ENCODE assay signal across 19 cellular contexts in genomic region chr2:172447811-172448493, GRCh38. TPM values are rescaled to one million over a fixed set of nuclear protein-coding genes. Genes with fewer than 3 reads are reported as not detected.
DNase-seq lines count a peak whose midpoint lies in the region; ATAC-seq and TF ChIP-seq lines count a peak whose summit lies in the region.
"Had no signal": no experiment of that assay in that cellular context is flagged by ENCODE, and none has a peak within 500 bp of the region (broad histone marks: within the 10 kb centered on the region; RNA-seq: fewer than 3 reads in every experiment).

No MANE protein-coding gene starts in this region.

- no peaks in the 10 kb centered on the region for H3K27me3 Mint-ChIP-seq in Calu3 (ENCODE audit: unreplicated experiment)
- H3K27me3 Mint-ChIP-seq in WTC11 (ENCODE audit: low read depth), result no peaks in the 10 kb centered on the region
- H3K27me3 Mint-ChIP-seq in immature natural killer cell (ENCODE audit: low read depth in 3 of 3), result peaks cover 0 to 2% (median 2%) of the 10 kb centered on the region in 3 donors

- peaks cover 13% of the 10 kb centered on the region for H3K4me1 ChIP-seq in prostate gland (replicated peaks)
- H3K4me1 ChIP-seq in left lung, result peaks cover 0 to 8% of the 10 kb centered on the region in 2 donors

- peaks cover 70% of the 10 kb centered on the region for H3K4me1 Mint-ChIP-seq in Calu3 (ENCODE audit: low read depth, unreplicated experiment)
- peaks cover 59% of the 10 kb centered on the region for H3K4me1 Mint-ChIP-seq in WTC11
- peaks cover 40 to 59% of the 10 kb centered on the region in 2 donors for H3K4me1 Mint-ChIP-seq in immature natural killer cell

- H3K27me3 ChIP-seq in prostate gland (replicated peaks; ENCODE audit: insufficient read depth) (no peaks in the 10 kb centered on the region), left lung (no peaks in the 10 kb centered on the region)

- peak overlapping the region; percentile 29 for H3K4me3 Mint-ChIP-seq in Calu3 (ENCODE audit: low read depth, unreplicated experiment)
- no peak overlapping the region for H3K4me3 Mint-ChIP-seq in WTC11
- peak overlapping the region in 1 of 5 donors; percentile 10 for H3K4me3 Mint-ChIP-seq in immature natural killer cell
- H3K4me3 Mint-ChIP-seq: neural crest cell had no signal

- no TSS peak for BruUV-seq in Calu3 (replicated peaks; lab: Mats Ljungman, UMichigan)

- H3K36me3 ChIP-seq in prostate gland (no peaks in the 10 kb centered on the region), left lung (no peaks in the 10 kb centered on the region)

- H3K4me3 ChIP-seq in prostate gland (no peak overlapping the region), left lung (no peak overlapping the region)

- H3K27ac ChIP-seq in prostate gland (peak overlapping the region; percentile 76 to 78), left lung (no peak overlapping the region)

- WGBS in prostate gland, result 74% methylated on average over 5 of the region's 5 CpGs

- H3K27ac Mint-ChIP-seq in Calu3 (ENCODE audit: unreplicated experiment), result peak overlapping the region; percentile 35
- H3K27ac Mint-ChIP-seq in WTC11, result 0 out of 2 replicates have a peak overlapping the region, but pooled peaks have one; percentile 81
- H3K27ac Mint-ChIP-seq in immature natural killer cell, result peak overlapping the region in 4 of 6 donors; percentile 1 to 69 (median 30)
- H3K27ac Mint-ChIP-seq: activated naive CD4-positive, alpha-beta T cell treated with anti-CD3 and anti-CD28 coated beads, Interleukin-2, amount 50 U/mL, for 72 hours had no signal

- ATAC-seq in WTC11 (no peak), left lung (no peak)
- ATAC-seq: activated naive CD4-positive, alpha-beta T cell treated with anti-CD3 and anti-CD28 coated beads, Interleukin-2, amount 50 U/mL, for 72 hours; left cardiac atrium; Right ventricle myocardium inferior had no signal

- peaks cover 40% of the 10 kb centered on the region for H3K36me3 Mint-ChIP-seq in Calu3 (ENCODE audit: insufficient read depth, unreplicated experiment)
- H3K36me3 Mint-ChIP-seq in WTC11, result peaks cover 15% of the 10 kb centered on the region
- H3K36me3 Mint-ChIP-seq in immature natural killer cell, result no peaks in the 10 kb centered on the region
- H3K36me3 Mint-ChIP-seq: activated naive CD4-positive, alpha-beta T cell treated with anti-CD3 and anti-CD28 coated beads, Interleukin-2, amount 50 U/mL, for 72 hours had no signal

- CTCF ChIA-PET in Calu3 (lab: Charles Lee), result interaction anchor here (0.6 to 1.9 kb wide), 4 partner anchors 9 to 15 kb away, joined by 3 to 8 read pairs (median 4); no protein-coding TSS in a partner anchor
- CTCF ChIA-PET in WTC11 (lab: Charles Lee), result interaction anchor here (0.9 to 4.8 kb wide), 3 partner anchors 13 to 275 kb away, joined by 3 to 38 read pairs (median 7); partner anchors contain the start of gene ITGA6

- no peak for DNase-seq in Calu3
- no peak for DNase-seq in WTC11 (ENCODE audit: low spot score)
- DNase-seq in immature natural killer cell, result no peak
- DNase-seq in prostate gland (ENCODE audit: low spot score), result no peak
- DNase-seq in NCI-H2081 treated with DMSO at 0.1 percent for 48 hours (lab: John Stamatoyannopoulos, UW), result no peak
- no peak for DNase-seq in left lung
- no peak for DNase-seq in GF-D8 (lab: John Stamatoyannopoulos, UW)
- no peak for DNase-seq in NCI-H2227 treated with DMSO at 0.1 percent for 48 hours (lab: John Stamatoyannopoulos, UW)
- DNase-seq: activated CD4-positive, alpha-beta T cell treated with anti-CD3 and anti-CD28 coated beads for 4 hours; cerebellar nuclear complex; DND-41; effector CD8-positive, alpha-beta T cell; KG1; left cardiac atrium; MV-4-11; NCI-H1694 treated with DMSO at 0.1 percent for 48 hours had no signal

- H3K9me3 ChIP-seq in prostate gland (no peaks in the 10 kb centered on the region), left lung (no peaks in the 10 kb centered on the region)

- POLR2A ChIA-PET in WTC11 (lab: Charles Lee), result no interaction called here

- TF ChIP-seq CTCF in Calu3 (IDR thresholded peaks at IDR 0.05; ENCODE audit: unreplicated experiment) (no peak), WTC11 (IDR thresholded peaks at IDR 0.05) (no peak), prostate gland (IDR thresholded peaks at IDR 0.05) (no peak), left lung (IDR thresholded peaks at IDR 0.05) (no peak)

- H3K9me3 Mint-ChIP-seq in Calu3 (ENCODE audit: low read depth, unreplicated experiment), result no peaks in the 10 kb centered on the region
- H3K9me3 Mint-ChIP-seq in WTC11, result no peaks in the 10 kb centered on the region; the same call in 1 of the 2 replicates
- H3K9me3 Mint-ChIP-seq in immature natural killer cell, result no peaks in the 10 kb centered on the region
- H3K9me3 Mint-ChIP-seq: activated naive CD4-positive, alpha-beta T cell treated with anti-CD3 and anti-CD28 coated beads, Interleukin-2, amount 50 U/mL, for 72 hours had no signal

- intact Hi-C loops in Calu3 (cut with micrococcal nuclease; ENCODE audit: unreplicated experiment), result no loop called here
- intact Hi-C loops in prostate gland (cut with DNase I), result loop anchor here (5.0 kb wide), 1 partner anchor 256 kb away; no protein-coding TSS in a partner anchor
- intact Hi-C loops in left lung (cut with DNase I), result no loop called here

- no peak for TF ChIP-seq POLR2A in prostate gland (IDR thresholded peaks at IDR 0.05)

TF ChIP-seq in WTC11, 78 proteins besides CTCF, POLR2A, EP300 and RAD21 (continues in another document):
- TF ChIP-seq CREM (CRISPR knock-in tag; IDR thresholded peaks at IDR 0.05), result no peak
- no peak for TF ChIP-seq USF1 (CRISPR knock-in tag; IDR thresholded peaks at IDR 0.05)
- no peak for TF ChIP-seq GABPB1 (CRISPR knock-in tag; IDR thresholded peaks at IDR 0.05)
- no peak for TF ChIP-seq ESRRA (CRISPR knock-in tag; IDR thresholded peaks at IDR 0.05; ENCODE audit: borderline replicate concordance)
- TF ChIP-seq NFYB (CRISPR knock-in tag; conservative IDR thresholded peaks at IDR 0.05; ENCODE audit: low read depth), result no peak
- TF ChIP-seq, protein P1, sequence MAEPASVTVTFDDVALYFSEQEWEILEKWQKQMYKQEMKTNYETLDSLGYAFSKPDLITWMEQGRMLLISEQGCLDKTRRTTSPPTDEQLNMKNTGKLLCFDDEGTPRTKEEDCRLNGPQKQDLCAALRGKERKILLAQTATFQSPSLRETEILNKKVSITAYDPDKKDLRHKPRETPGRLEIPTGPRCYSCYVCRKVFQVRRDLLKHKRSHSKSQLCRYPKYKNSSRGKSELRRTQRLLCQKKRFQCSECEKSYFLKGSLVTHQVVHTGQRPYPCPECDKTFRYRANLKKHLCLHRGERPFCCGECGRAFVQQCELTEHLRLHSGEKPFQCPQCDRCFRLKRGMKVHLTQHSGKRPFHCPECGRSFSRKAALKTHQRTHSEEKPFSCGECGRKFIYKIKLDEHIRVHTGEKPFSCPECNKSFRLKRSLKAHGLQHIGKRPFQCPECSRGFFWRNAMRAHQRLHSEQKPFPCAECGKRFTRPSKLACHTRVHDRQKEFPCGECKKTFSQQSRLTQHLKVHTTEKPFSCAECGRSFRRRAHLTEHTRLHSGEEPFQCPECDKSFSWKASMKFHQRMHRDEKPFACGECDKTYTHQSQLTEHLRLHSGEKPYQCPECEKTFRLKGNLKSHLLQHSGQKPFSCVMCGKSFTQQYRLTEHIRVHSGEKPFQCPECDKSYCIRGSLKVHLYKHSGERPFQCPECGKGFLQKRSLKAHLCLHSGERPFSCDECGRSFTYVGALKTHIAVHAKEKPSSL (CRISPR knock-in tag; conservative IDR thresholded peaks at IDR 0.05), result no peak
- no peak for TF ChIP-seq MLX (CRISPR knock-in tag; IDR thresholded peaks at IDR 0.05)
- no peak for TF ChIP-seq ATF2 (CRISPR knock-in tag; IDR thresholded peaks at IDR 0.05; ENCODE audit: borderline replicate concordance, low read depth)

RNA-seq across cellular contexts. Expression of gene ITGA6, which starts 20.6 kb away (rescaled TPM):
- total RNA-seq in Calu3 (2022), result 242 and 270 TPM in 2 replicates
- total RNA-seq in WTC11 (2021), result 78.8 to 83.6 TPM (median 82.4 TPM) in 3 replicates
- polyA plus RNA-seq in immature natural killer cell, result 10 to 100 TPM; 26.8 to 39.9 (median 34.0) TPM
- total RNA-seq in prostate gland, result 100 to 1,000 TPM in 1 of 2 donors, 10 to 100 TPM in 1; 71.7 to 249 TPM
- 10 to 100 TPM; 43.1 to 67.5 TPM for total RNA-seq in left lung

Comparison
In these comparisons a context has a peak if more than half of its experiments do, and no peak if none do; other contexts are left out.
1. H3K27ac Mint-ChIP-seq: peak in every context shown above with its lines; median percentile 81 in WTC11; 35 in Calu3; 30 in immature natural killer cell.
2. H3K27ac ChIP-seq: peak in prostate gland (2 of 2); none in left lung (0 of 2).